ENCODE assay signal across 1 cellular context in the genomic region with DNA sequence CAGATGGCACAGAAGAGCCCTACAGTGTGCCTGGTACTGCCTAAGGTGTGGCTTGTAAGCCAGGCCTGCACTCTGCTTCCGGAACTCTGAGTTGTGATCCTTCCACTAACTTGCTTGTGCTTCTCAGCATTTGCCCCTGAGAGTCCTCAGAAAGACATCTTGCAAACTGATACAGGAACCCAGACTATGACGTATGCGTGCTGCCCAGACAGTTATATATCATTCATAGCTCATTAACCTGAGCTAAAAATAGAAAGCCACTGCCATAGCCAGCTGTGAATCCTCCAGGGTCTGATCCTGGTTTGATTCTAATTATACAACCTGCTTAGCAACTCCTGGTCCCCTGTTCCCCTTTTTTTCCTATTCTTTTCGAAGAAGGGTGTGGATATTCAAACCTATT.
TF ChIP-seq lines count a peak whose summit lies in the region.

No MANE protein-coding gene starts in this region.

TF ChIP-seq in IMR-90, 13 proteins besides CTCF, POLR2A, EP300 and RAD21 (continued from another document):
- TF ChIP-seq MAZ (IDR thresholded peaks at IDR 0.05; ENCODE audit: borderline replicate concordance, low read depth, low read length) (no peak), NFE2L2 (IDR thresholded peaks at IDR 0.05; ENCODE audit: low read depth, low read length) (no peak), RCOR1 (IDR thresholded peaks at IDR 0.05; ENCODE audit: insufficient replicate concordance, low read length) (no peak), MXI1 (IDR thresholded peaks at IDR 0.05; ENCODE audit: borderline replicate concordance, low read depth, low read length) (no peak), SMC3 (IDR thresholded peaks at IDR 0.05; ENCODE audit: low read depth, low read length) (no peak), CHD1 (IDR thresholded peaks at IDR 0.05; ENCODE audit: low read depth, low read length) (no peak), RFX5 (IDR thresholded peaks at IDR 0.05; ENCODE audit: low read depth, low read length) (no peak), MAFK (IDR thresholded peaks at IDR 0.05; ENCODE audit: low read depth, low read length) (no peak)
